In the genomic region with DNA sequence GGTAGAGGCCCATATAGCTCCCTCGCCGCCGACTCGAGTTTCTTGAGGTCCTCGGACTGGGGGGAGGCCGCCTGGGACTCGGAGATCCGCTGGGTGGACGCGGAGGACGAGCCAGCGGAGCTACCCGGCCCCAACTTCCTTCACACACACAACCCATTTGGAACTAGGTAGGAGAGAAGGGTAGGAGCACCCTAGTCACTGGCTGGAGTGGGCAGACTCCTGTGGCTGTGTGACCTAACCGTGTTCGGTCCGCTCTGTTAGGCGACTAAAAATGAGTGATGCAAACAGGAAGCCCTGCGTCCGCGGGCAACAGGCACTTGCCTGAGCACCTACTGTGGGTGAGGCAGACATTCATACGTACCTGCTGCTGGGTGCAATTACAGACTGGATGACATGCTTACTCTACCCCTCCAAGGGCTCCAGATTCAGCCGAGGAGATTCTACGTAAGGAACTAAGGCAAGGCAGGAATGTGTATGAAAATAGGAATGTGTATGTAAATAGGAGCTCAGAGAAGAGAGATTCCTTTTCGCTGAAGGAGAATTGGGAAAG, we compare ENCODE assay signal across 8 cellular contexts. TPM values are rescaled to one million over a fixed set of nuclear protein-coding genes. Genes with fewer than 3 reads are reported as not detected.
A peak's percentile ranks its signal among the peaks of the same experiment; 100 is the strongest.
DNase-seq lines count a peak whose midpoint lies in the region; ATAC-seq and TF ChIP-seq lines count a peak whose summit lies in the region.

No MANE protein-coding gene starts in this region.

- no peaks in the 10 kb centered on the region for H3K36me3 ChIP-seq in body of pancreas (replicated peaks in 1 of 2; ENCODE audit: insufficient read depth in 1 of 2, low read depth in 2 of 2)

- WGBS in body of pancreas, 2 donors, result 2% methylated on average over 18 to 24 of the region's 24 CpGs

- peak; percentile 80 for DNase-seq in CMK (ENCODE audit: low read depth)
- DNase-seq in HK-2 (ENCODE audit: unreplicated experiment), result peak; percentile 51
- peak in 2 of 4 donors; percentile 55 to 59 for DNase-seq in body of pancreas
- DNase-seq in stimulated activated CD8-positive, alpha-beta memory T cell treated with anti-CD3 and anti-CD28 coated beads, Interleukin-15, amount 100 ng/mL, for 48 hours (ENCODE audit: low read depth in 2 of 2), result peak; percentile 40 to 44

- H3K27me3 ChIP-seq in body of pancreas, result no peaks in the 10 kb centered on the region
- no peaks in the 10 kb centered on the region for H3K27me3 ChIP-seq in layer of hippocampus (ENCODE audit: control insufficient read depth, insufficient read depth, low read length)

- ATAC-seq in SK-N-SH treated with all-trans-retinoic acid at 6 μM for 48 hours (no peak), body of pancreas (no peak), HG02588 (IDR thresholded peaks at IDR 0.05; ENCODE audit: unreplicated experiment) (no peak), HG02852 (IDR thresholded peaks at IDR 0.05; ENCODE audit: unreplicated experiment) (no peak)

- H3K27ac ChIP-seq in body of pancreas (peak overlapping the region; percentile 94 to 98 (median 96)), layer of hippocampus (ENCODE audit: low read depth, low read length) (peak overlapping the region; percentile 91)

- TF ChIP-seq POLR2A in body of pancreas (IDR thresholded peaks at IDR 0.05), result peak in 1 of 3 donors; percentile 23

- H3K9me3 ChIP-seq in body of pancreas, result no peaks in the 10 kb centered on the region

- peaks cover 10% of the 10 kb centered on the region for H3K4me1 ChIP-seq in body of pancreas

- TF ChIP-seq CTCF in body of pancreas (IDR thresholded peaks at IDR 0.05), result peak in 1 of 7 experiments; percentile 11

- intact Hi-C loops in body of pancreas (cut with DNase I), result no loop called here

- H3K4me3 ChIP-seq in body of pancreas, result peak overlapping the region; percentile 77 to 91

TF ChIP-seq in SK-N-SH treated with all-trans-retinoic acid at 6 μM for 48 hours, 23 proteins besides CTCF, POLR2A, EP300 and RAD21:
- TF ChIP-seq SNAI2 (CRISPR knock-in tag; IDR thresholded peaks at IDR 0.05) (no peak), ZNF70 (CRISPR knock-in tag; IDR thresholded peaks at IDR 0.05) (0 out of 2 replicates have a peak, but pooled peaks have one; percentile 24)
TF ChIP-seq in SK-N-SH treated with all-trans-retinoic acid at 6 μM for 48 hours: peak in this region for 1.

RNA-seq across cellular contexts. Expression of a gene that starts 4.6 kb away (rescaled TPM):
- total RNA-seq in body of pancreas, result 10 to 100 TPM; 17.1 to 23.1 TPM
